In the genomic region with DNA sequence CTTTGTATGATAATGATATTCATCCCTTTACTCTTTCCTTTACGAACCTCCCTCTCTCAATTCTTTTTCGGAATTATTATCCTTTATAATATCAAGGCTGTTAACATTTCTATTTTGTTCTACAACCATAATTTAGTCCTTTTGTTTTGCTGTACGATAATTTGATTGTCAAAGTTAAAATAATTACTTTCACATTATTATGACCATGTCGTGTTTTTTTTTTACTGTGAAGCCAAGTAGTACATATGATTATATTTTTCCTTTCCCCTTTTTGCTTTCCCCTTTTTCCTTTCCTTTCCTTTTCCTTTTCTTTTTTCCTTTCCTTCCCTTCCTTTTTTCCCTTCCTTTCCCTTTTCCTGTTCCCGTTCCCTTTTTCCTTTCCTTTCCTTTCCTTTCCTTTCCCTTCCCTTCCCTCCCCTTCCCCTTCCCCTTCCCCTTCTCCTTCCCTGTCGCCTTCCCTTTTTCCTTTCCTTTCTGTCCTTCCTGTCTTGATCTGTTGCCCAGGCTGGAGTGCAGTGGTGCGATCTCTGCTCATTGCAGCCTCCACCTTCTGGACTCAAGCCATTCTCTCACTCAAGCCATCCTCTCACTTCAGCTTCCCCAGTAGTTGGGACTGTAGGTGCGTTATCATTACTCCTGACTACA, we compare ENCODE assay signal across 1 cellular context.
TF ChIP-seq lines count a peak whose summit lies in the region.

No MANE protein-coding gene starts in this region.

TF ChIP-seq in K562, 482 proteins besides CTCF, POLR2A, EP300 and RAD21 (continued from another document and continues in another):
- TF ChIP-seq ZNF395 (CRISPR knock-in tag; IDR thresholded peaks at IDR 0.05) (no peak), NCOA4 (IDR thresholded peaks at IDR 0.05; ENCODE audit: partially characterized antibody) (peak; percentile 86), MYNN (IDR thresholded peaks at IDR 0.05) (no peak), MYNN (CRISPR knock-in tag; IDR thresholded peaks at IDR 0.05) (no peak), DIDO1 (tag; IDR thresholded peaks at IDR 0.05; ENCODE audit: low read depth) (no peak), HOXB6 (CRISPR knock-in tag; IDR thresholded peaks at IDR 0.05; ENCODE audit: borderline replicate concordance) (no peak), FIP1L1 (IDR thresholded peaks at IDR 0.05; ENCODE audit: low read depth, low read length, poor library complexity, severe bottlenecking) (no peak), BDP1 (IDR thresholded peaks at IDR 0.05; ENCODE audit: insufficient read depth, insufficient read length) (no peak), NFYB (IDR thresholded peaks at IDR 0.05; ENCODE audit: extremely low read depth, insufficient read length) (no peak), SUPT5H (IDR thresholded peaks at IDR 0.05) (peak; percentile 38), NR2F6 (CRISPR knock-in tag; IDR thresholded peaks at IDR 0.05) (no peak), TEAD1 (CRISPR knock-in tag; IDR thresholded peaks at IDR 0.05) (no peak), BCL6 (CRISPR knock-in tag; IDR thresholded peaks at IDR 0.05) (no peak), SAFB2 (IDR thresholded peaks at IDR 0.05; ENCODE audit: borderline replicate concordance, low read depth, low read length, severe bottlenecking) (no peak), RCOR1 (IDR thresholded peaks at IDR 0.05; ENCODE audit: borderline replicate concordance in 1 of 2, low read depth in 2 of 2, low read length in 2 of 2) (no peak), THRB (CRISPR knock-in tag; conservative IDR thresholded peaks at IDR 0.05) (peak; percentile 84; the same call in 1 of the 2 replicates), STAT5B (CRISPR knock-in tag; IDR thresholded peaks at IDR 0.05) (no peak), CAMTA2 (CRISPR knock-in tag; conservative IDR thresholded peaks at IDR 0.05) (no peak), FUS (optimal IDR thresholded peaks at IDR 0.05; ENCODE audit: low read depth, low read length) (no peak), ATF3 (IDR thresholded peaks at IDR 0.05) (no peak), ATF3 (CRISPR knock-in tag; conservative IDR thresholded peaks at IDR 0.05) (no peak), ZC3H8 (IDR thresholded peaks at IDR 0.05) (0 out of 2 replicates have a peak, but pooled peaks have one; percentile 54), SMARCA5 (IDR thresholded peaks at IDR 0.05) (peak; percentile 93), ZNF316 (IDR thresholded peaks at IDR 0.05) (0 out of 2 replicates have a peak, but pooled peaks have one; percentile 61), ARID4B (CRISPR knock-in tag; IDR thresholded peaks at IDR 0.05) (no peak), FOXJ2 (tag; IDR thresholded peaks at IDR 0.05) (no peak), POLR2AphosphoS5 (IDR thresholded peaks at IDR 0.05; ENCODE audit: control insufficient read depth, insufficient read depth, low read depth, low read length) (no peak), ELF4 (CRISPR knock-in tag; IDR thresholded peaks at IDR 0.05) (0 out of 2 replicates have a peak, but pooled peaks have one; percentile 57), FOXK2 (conservative IDR thresholded peaks at IDR 0.05 in 1 of 2, IDR thresholded peaks at IDR 0.05 in 1 of 2; ENCODE audit: low read depth in 2 of 2) (0 out of 4 replicates have a peak, but pooled peaks of 1 of the 2 experiments have one; percentile 18), IRF9 (tag; IDR thresholded peaks at IDR 0.05) (no peak), KLF1 (tag; IDR thresholded peaks at IDR 0.05) (no peak), ZC3H4 (CRISPR knock-in tag; IDR thresholded peaks at IDR 0.05; ENCODE audit: borderline replicate concordance) (no peak), SMARCC2 (IDR thresholded peaks at IDR 0.05; ENCODE audit: low read depth) (no peak), POLR2B (IDR thresholded peaks at IDR 0.05; ENCODE audit: low read depth, partially characterized antibody) (peak; percentile 46), MBD2 (IDR thresholded peaks at IDR 0.05; ENCODE audit: borderline replicate concordance, low read depth) (no peak), CREBBP (IDR thresholded peaks at IDR 0.05; ENCODE audit: low read depth, low read length) (no peak)
- TF ChIP-seq, protein P1, sequence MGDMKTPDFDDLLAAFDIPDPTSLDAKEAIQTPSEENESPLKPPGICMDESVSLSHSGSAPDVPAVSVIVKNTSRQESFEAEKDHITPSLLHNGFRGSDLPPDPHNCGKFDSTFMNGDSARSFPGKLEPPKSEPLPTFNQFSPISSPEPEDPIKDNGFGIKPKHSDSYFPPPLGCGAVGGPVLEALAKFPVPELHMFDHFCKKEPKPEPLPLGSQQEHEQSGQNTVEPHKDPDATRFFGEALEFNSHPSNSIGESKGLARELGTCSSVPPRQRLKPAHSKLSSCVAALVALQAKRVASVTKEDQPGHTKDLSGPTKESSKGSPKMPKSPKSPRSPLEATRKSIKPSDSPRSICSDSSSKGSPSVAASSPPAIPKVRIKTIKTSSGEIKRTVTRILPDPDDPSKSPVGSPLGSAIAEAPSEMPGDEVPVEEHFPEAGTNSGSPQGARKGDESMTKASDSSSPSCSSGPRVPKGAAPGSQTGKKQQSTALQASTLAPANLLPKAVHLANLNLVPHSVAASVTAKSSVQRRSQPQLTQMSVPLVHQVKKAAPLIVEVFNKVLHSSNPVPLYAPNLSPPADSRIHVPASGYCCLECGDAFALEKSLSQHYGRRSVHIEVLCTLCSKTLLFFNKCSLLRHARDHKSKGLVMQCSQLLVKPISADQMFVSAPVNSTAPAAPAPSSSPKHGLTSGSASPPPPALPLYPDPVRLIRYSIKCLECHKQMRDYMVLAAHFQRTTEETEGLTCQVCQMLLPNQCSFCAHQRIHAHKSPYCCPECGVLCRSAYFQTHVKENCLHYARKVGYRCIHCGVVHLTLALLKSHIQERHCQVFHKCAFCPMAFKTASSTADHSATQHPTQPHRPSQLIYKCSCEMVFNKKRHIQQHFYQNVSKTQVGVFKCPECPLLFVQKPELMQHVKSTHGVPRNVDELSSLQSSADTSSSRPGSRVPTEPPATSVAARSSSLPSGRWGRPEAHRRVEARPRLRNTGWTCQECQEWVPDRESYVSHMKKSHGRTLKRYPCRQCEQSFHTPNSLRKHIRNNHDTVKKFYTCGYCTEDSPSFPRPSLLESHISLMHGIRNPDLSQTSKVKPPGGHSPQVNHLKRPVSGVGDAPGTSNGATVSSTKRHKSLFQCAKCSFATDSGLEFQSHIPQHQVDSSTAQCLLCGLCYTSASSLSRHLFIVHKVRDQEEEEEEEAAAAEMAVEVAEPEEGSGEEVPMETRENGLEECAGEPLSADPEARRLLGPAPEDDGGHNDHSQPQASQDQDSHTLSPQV (IDR thresholded peaks at IDR 0.05) = no peak
- TF ChIP-seq, protein P2, sequence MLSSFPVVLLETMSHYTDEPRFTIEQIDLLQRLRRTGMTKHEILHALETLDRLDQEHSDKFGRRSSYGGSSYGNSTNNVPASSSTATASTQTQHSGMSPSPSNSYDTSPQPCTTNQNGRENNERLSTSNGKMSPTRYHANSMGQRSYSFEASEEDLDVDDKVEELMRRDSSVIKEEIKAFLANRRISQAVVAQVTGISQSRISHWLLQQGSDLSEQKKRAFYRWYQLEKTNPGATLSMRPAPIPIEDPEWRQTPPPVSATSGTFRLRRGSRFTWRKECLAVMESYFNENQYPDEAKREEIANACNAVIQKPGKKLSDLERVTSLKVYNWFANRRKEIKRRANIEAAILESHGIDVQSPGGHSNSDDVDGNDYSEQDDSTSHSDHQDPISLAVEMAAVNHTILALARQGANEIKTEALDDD (IDR thresholded peaks at IDR 0.05) = no peak
- TF ChIP-seq, protein P3, sequence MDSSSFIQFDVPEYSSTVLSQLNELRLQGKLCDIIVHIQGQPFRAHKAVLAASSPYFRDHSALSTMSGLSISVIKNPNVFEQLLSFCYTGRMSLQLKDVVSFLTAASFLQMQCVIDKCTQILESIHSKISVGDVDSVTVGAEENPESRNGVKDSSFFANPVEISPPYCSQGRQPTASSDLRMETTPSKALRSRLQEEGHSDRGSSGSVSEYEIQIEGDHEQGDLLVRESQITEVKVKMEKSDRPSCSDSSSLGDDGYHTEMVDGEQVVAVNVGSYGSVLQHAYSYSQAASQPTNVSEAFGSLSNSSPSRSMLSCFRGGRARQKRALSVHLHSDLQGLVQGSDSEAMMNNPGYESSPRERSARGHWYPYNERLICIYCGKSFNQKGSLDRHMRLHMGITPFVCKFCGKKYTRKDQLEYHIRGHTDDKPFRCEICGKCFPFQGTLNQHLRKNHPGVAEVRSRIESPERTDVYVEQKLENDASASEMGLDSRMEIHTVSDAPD (CRISPR knock-in tag; IDR thresholded peaks at IDR 0.05) = no peak
- TF ChIP-seq, protein P4, sequence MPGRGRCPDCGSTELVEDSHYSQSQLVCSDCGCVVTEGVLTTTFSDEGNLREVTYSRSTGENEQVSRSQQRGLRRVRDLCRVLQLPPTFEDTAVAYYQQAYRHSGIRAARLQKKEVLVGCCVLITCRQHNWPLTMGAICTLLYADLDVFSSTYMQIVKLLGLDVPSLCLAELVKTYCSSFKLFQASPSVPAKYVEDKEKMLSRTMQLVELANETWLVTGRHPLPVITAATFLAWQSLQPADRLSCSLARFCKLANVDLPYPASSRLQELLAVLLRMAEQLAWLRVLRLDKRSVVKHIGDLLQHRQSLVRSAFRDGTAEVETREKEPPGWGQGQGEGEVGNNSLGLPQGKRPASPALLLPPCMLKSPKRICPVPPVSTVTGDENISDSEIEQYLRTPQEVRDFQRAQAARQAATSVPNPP (IDR thresholded peaks at IDR 0.05; ENCODE audit: borderline replicate concordance, insufficient read depth, insufficient read length) = no peak
- TF ChIP-seq, protein P5, sequence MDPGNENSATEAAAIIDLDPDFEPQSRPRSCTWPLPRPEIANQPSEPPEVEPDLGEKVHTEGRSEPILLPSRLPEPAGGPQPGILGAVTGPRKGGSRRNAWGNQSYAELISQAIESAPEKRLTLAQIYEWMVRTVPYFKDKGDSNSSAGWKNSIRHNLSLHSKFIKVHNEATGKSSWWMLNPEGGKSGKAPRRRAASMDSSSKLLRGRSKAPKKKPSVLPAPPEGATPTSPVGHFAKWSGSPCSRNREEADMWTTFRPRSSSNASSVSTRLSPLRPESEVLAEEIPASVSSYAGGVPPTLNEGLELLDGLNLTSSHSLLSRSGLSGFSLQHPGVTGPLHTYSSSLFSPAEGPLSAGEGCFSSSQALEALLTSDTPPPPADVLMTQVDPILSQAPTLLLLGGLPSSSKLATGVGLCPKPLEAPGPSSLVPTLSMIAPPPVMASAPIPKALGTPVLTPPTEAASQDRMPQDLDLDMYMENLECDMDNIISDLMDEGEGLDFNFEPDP (CRISPR knock-in tag; IDR thresholded peaks at IDR 0.05) = no peak
